21 cellular contexts compared by ENCODE assay signal in the genomic region with DNA sequence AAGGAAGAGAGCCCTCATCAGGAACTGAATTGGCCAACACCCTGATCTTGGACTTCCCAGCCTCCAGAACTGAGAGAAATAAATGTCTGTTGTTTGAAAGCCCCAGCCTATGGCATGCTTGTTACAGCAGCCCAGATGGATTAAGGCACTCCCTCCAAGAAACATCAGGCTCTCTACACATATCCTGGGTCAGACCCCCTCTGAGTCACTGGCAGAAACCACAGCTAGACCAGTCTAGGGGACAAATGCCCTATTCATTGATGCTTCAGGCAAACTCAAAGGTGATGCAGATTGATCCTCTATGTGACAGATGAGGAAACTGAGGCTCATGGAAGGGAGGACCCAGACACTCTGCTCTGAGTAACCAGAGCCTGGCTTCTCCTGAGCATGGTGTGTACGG.
A peak's percentile ranks its signal among the peaks of the same experiment; 100 is the strongest.
DNase-seq lines count a peak whose midpoint lies in the region; FAIRE-seq and TF ChIP-seq lines count a peak whose summit lies in the region.
"Had no signal": no experiment of that assay in that cellular context is flagged by ENCODE, and none has a peak within 500 bp of the region (broad histone marks: within the 10 kb centered on the region; RNA-seq: fewer than 3 reads in every experiment).

No MANE protein-coding gene starts in this region.

- no peak overlapping the region for H3K4me3 ChIP-seq in HEK293 (ENCODE audit: low read depth, low read length)
- no peak overlapping the region for H3K4me3 ChIP-seq in H1 (ENCODE audit: extremely low read depth in 1 of 4, insufficient read depth in 2 of 4, low read depth in 3 of 4, low read length in 4 of 4)
- no peak overlapping the region for H3K4me3 ChIP-seq in mesenchymal stem cell (ENCODE audit: insufficient read depth in 1 of 2, low read depth in 1 of 2, low read length in 2 of 2)
- no peak overlapping the region for H3K4me3 ChIP-seq in colonic mucosa
- H3K4me3 ChIP-seq: HAP-1, K562 had no signal

- H3K36me3 ChIP-seq in HEK293 (ENCODE audit: control insufficient read depth in 2 of 2, insufficient read depth in 1 of 2, low read length in 2 of 2): no peaks in the 10 kb centered on the region
- no peaks in the 10 kb centered on the region for H3K36me3 ChIP-seq in H1 (ENCODE audit: control insufficient read depth in 2 of 4, insufficient read depth in 4 of 4, low read length in 3 of 4)
- H3K36me3 ChIP-seq in mesenchymal stem cell (ENCODE audit: control insufficient read depth in 1 of 2, insufficient read depth in 2 of 2, low read depth in 1 of 2, low read length in 2 of 2): no peaks in the 10 kb centered on the region
- H3K36me3 ChIP-seq in colonic mucosa: no peaks in the 10 kb centered on the region
- H3K36me3 ChIP-seq: BE2C, HAP-1 had no signal

- H3K9me3 ChIP-seq in HEK293 (ENCODE audit: control insufficient read depth, insufficient read depth, low read depth, low read length) (no peaks in the 10 kb centered on the region), H1 (ENCODE audit: insufficient read depth in 2 of 2, low read depth in 1 of 2, low read length in 1 of 2) (no peaks in the 10 kb centered on the region), mesenchymal stem cell (ENCODE audit: control insufficient read depth, low read length) (no peaks in the 10 kb centered on the region), colonic mucosa (no peaks in the 10 kb centered on the region)
- H3K9me3 ChIP-seq: BE2C, Caco-2, HAP-1 had no signal

- H3K79me1 ChIP-seq in H1 (ENCODE audit: low read depth, low read length) (no peaks in the 10 kb centered on the region), mesenchymal stem cell (replicated peaks; ENCODE audit: low read length, poor library complexity, severe bottlenecking) (no peaks in the 10 kb centered on the region)

- WGBS in H1 (ENCODE audit: extremely low coverage in 1 of 2, insufficient coverage in 1 of 2, insufficient read length in 1 of 2, insufficient replicate concordance in 2 of 2, low coverage in 1 of 2, low lambda C conversion rate in 2 of 2, missing lambda C conversion rate in 1 of 2), 2 experiments: 86% methylated on average over 1 of the region's 1 CpG; no CpG with 5 or more reads in 1 of the 2 experiments
- WGBS in mesenchymal stem cell: 38% methylated on average over 1 of the region's 1 CpG

- DNase-seq in H1 (ENCODE audit: low read depth in 1 of 2, low spot score in 2 of 2): no peak
- DNase-seq in mesenchymal stem cell: no peak
- DNase-seq in urothelium cell line (ENCODE audit: low spot score): peak; percentile 27
- no peak for DNase-seq in medulla oblongata (ENCODE audit: extremely low spot score)
- no peak for DNase-seq in activated CD4-positive, alpha-beta T cell treated with anti-CD3 and anti-CD28 coated beads for 48 hours
- no peak for DNase-seq in colonic mucosa
- DNase-seq: ACHN; BE2C; C1 segment of cervical spinal cord; Caco-2; CD4-positive, alpha-beta T cell; GDM1; GOT3; IMR-90 had no signal

- H2AK5ac ChIP-seq in H1 (ENCODE audit: low read depth, low read length) (no peak overlapping the region), mesenchymal stem cell (ENCODE audit: low read length, severe bottlenecking) (no peak overlapping the region)

- H2BK5ac ChIP-seq in H1 (ENCODE audit: low read depth, low read length) (no peak overlapping the region), mesenchymal stem cell (ENCODE audit: low read depth, low read length, poor library complexity, severe bottlenecking) (no peak overlapping the region)

- POLR2A ChIA-PET in HEK293 (lab: Yijun Ruan, JAX) (no interaction called here), H1 (lab: Charles Lee; ENCODE audit: partially characterized antibody) (no interaction called here)

- H3K27me3 ChIP-seq in H1 (replicated peaks in 1 of 4; ENCODE audit: control insufficient read depth in 3 of 4, extremely low read depth in 1 of 4, insufficient read depth in 3 of 4, low read length in 3 of 4) (no peaks in the 10 kb centered on the region), mesenchymal stem cell (ENCODE audit: control insufficient read depth in 1 of 2, insufficient read depth in 1 of 2, low read length in 2 of 2) (peaks cover 0 to 21% of the 10 kb centered on the region in 2 experiments), colonic mucosa (no peaks in the 10 kb centered on the region)
- H3K27me3 ChIP-seq: BE2C had no signal

- H2AFZ ChIP-seq in H1 (ENCODE audit: low read length) (no peak overlapping the region), mesenchymal stem cell (ENCODE audit: low read depth, low read length) (no peak overlapping the region)

- no peak for TF ChIP-seq POLR2A in H1 (IDR thresholded peaks at IDR 0.05; ENCODE audit: control extremely low read depth in 1 of 2, low read depth in 2 of 2, low read length in 2 of 2)

- H2BK12ac ChIP-seq in H1 (ENCODE audit: low read depth, low read length): peak overlapping the region; percentile 62; the same call in 1 of the 2 replicates
- H2BK12ac ChIP-seq in mesenchymal stem cell (ENCODE audit: low read length in 2 of 2): no peak overlapping the region

- no peak overlapping the region for H3K23ac ChIP-seq in H1 (ENCODE audit: insufficient read length)
- H3K23ac ChIP-seq in mesenchymal stem cell (ENCODE audit: low read length in 2 of 2): no peak overlapping the region

- CTCF ChIA-PET in HEK293 (lab: Yijun Ruan, JAX): interaction anchor here (0.7 to 0.8 kb wide), 2 partner anchors 8 to 601 kb away, joined by 3 read pairs; no protein-coding TSS in a partner anchor
- CTCF ChIA-PET in H1 (lab: Charles Lee; ENCODE audit: partially characterized antibody): interaction anchor here (0.8 to 1.5 kb wide), 4 partner anchors 9 to 594 kb away, joined by 3 to 4 read pairs (median 4); no protein-coding TSS in a partner anchor

- H3K14ac ChIP-seq in H1 (ENCODE audit: insufficient read length) (no peak overlapping the region), mesenchymal stem cell (ENCODE audit: low read length in 2 of 2) (no peak overlapping the region)

- intact Hi-C loops in colonic mucosa (cut with DNase I): no loop called here

- H3K4ac ChIP-seq in H1 (replicated peaks; ENCODE audit: insufficient read length, low read depth, low read length) (no peak overlapping the region), mesenchymal stem cell (ENCODE audit: low read depth in 1 of 2, low read length in 2 of 2) (no peak overlapping the region)

- no peak overlapping the region for H3K27ac ChIP-seq in HEK293 (ENCODE audit: extremely low read depth, low read depth, low read length)
- no peak overlapping the region for H3K27ac ChIP-seq in H1 (ENCODE audit: low read depth, low read length)
- H3K27ac ChIP-seq in mesenchymal stem cell (ENCODE audit: low read length, poor library complexity, severe bottlenecking): no peak overlapping the region
- H3K27ac ChIP-seq in colonic mucosa: no peak overlapping the region

- no peak overlapping the region for H3K56ac ChIP-seq in H1 (replicated peaks; ENCODE audit: insufficient read length, low read depth, low read length)

- H4K5ac ChIP-seq in H1 (ENCODE audit: insufficient read length, low read depth, low read length): no peak overlapping the region

- TF ChIP-seq CTCF in HEK293 (tag by site-specific recombination; IDR thresholded peaks at IDR 0.05) (no peak), H1 (IDR thresholded peaks at IDR 0.05; ENCODE audit: control extremely low read depth in 1 of 3, insufficient read depth in 1 of 3, low read depth in 1 of 3, low read length in 3 of 3) (no peak), colonic mucosa (IDR thresholded peaks at IDR 0.05) (no peak)

- no peaks in the 10 kb centered on the region for H4K20me1 ChIP-seq in H1 (replicated peaks in 1 of 2; ENCODE audit: control insufficient read depth in 1 of 2, insufficient read depth in 2 of 2, low read length in 2 of 2)

- no peaks in the 10 kb centered on the region for H3K79me2 ChIP-seq in H1 (ENCODE audit: control insufficient read depth in 1 of 2, insufficient read depth in 2 of 2, low read length in 2 of 2)

- H2BK120ac ChIP-seq in H1 (replicated peaks; ENCODE audit: low read depth, low read length) (no peak overlapping the region), mesenchymal stem cell (ENCODE audit: low read depth, low read length) (no peak overlapping the region)

- H4K91ac ChIP-seq in H1 (replicated peaks; ENCODE audit: insufficient read length, low read length) (no peak overlapping the region), mesenchymal stem cell (ENCODE audit: low read length) (peak overlapping the region; percentile 76)

- H3K4me1 ChIP-seq in HEK293 (ENCODE audit: control insufficient read depth, insufficient read depth, low read length) (no peaks in the 10 kb centered on the region), H1 (replicated peaks in 1 of 4; ENCODE audit: control insufficient read depth in 3 of 4, insufficient read depth in 4 of 4, low read length in 3 of 4) (peaks cover 0 to 5% (median 0%) of the 10 kb centered on the region in 4 experiments; a peak in 3 of 7 replicates), mesenchymal stem cell (ENCODE audit: control insufficient read depth, insufficient read depth, low read depth, low read length) (no peaks in the 10 kb centered on the region), colonic mucosa (no peaks in the 10 kb centered on the region)
- H3K4me1 ChIP-seq: BE2C, Caco-2 had no signal

- H3K18ac ChIP-seq in H1 (ENCODE audit: extremely low read depth, low read length) (no peak overlapping the region), mesenchymal stem cell (ENCODE audit: low read depth in 1 of 2, low read length in 2 of 2) (no peak overlapping the region)

- no peak for TF ChIP-seq RAD21 in H1 (IDR thresholded peaks at IDR 0.05 in 1 of 2, conservative IDR thresholded peaks at IDR 0.05 in 1 of 2; ENCODE audit: low read depth in 2 of 2, low read length in 2 of 2)

- H2BK20ac ChIP-seq in H1 (ENCODE audit: low read length): peak overlapping the region; percentile 80; the same call in 1 of the 2 replicates

- H4K8ac ChIP-seq in H1 (ENCODE audit: extremely low read depth, insufficient read depth, low read length): no peak overlapping the region
- H4K8ac ChIP-seq in mesenchymal stem cell (ENCODE audit: low read length): no peak overlapping the region

- FAIRE-seq in H1 (lab: Jason Lieb, UNC): no peak
- no peak for FAIRE-seq in urothelium cell line (lab: Jason Lieb, UNC)
- FAIRE-seq: A204.1, D721Med, GM12892, GM18507, K562 had no signal

- H3K4me2 ChIP-seq in H1 (ENCODE audit: insufficient read depth in 1 of 2, low read depth in 2 of 2, low read length in 2 of 2) (no peak overlapping the region), mesenchymal stem cell (ENCODE audit: low read length, poor library complexity, severe bottlenecking) (no peak overlapping the region)

- no peak overlapping the region for H2BK15ac ChIP-seq in H1 (ENCODE audit: low read length)
- H2BK15ac ChIP-seq in mesenchymal stem cell (ENCODE audit: low read depth, poor library complexity, severe bottlenecking): no peak overlapping the region

- TF ChIP-seq EP300 in H1 (IDR thresholded peaks at IDR 0.05; ENCODE audit: borderline replicate concordance in 1 of 2, low read depth in 2 of 2, low read length in 2 of 2): no peak

- H3K23me2 ChIP-seq in H1 (ENCODE audit: low read depth, low read length): no peaks in the 10 kb centered on the region

- H3K9ac ChIP-seq in H1 (replicated peaks in 1 of 4; ENCODE audit: extremely low read depth in 1 of 4, low read depth in 3 of 4, low read length in 3 of 4) (0 out of 7 replicates have a peak overlapping the region, but pooled peaks of 1 of the 4 experiments have one; percentile 2), mesenchymal stem cell (ENCODE audit: low read length) (no peak overlapping the region), colonic mucosa (ENCODE audit: low read depth in 2 of 2, low read length in 2 of 2) (no peak overlapping the region)
